In the genomic region with DNA sequence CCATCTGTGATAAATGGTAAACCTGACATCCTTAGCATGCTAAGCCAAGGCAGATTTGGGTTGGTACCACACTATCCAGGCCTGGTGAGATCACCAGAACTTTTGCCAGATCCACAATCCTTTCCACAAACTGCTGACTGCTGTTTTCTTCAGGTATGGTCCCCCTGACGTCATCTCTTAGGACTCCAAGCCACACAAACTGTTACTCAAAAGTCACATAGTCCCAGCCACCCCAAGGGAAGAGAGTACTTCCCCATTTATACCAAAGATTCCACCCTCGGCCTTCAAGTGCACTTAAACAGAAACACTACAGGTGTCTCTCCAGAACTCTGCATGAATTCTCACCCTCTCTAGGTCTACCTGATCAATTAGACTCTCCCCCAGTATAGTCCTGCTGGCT, we compare ENCODE assay signal across 15 cellular contexts. TPM values are rescaled to one million over a fixed set of nuclear protein-coding genes. Genes with fewer than 3 reads are reported as not detected.
DNase-seq lines count a peak whose midpoint lies in the region; ATAC-seq and TF ChIP-seq lines count a peak whose summit lies in the region.
"Had no signal": no experiment of that assay in that cellular context is flagged by ENCODE, and none has a peak within 500 bp of the region (broad histone marks: within the 10 kb centered on the region; RNA-seq: fewer than 3 reads in every experiment).

No MANE protein-coding gene starts in this region.

- ATAC-seq in GM21447 (IDR thresholded peaks at IDR 0.05; ENCODE audit: unreplicated experiment) (peak; percentile 44), left lobe of liver (peak; percentile 31)
- ATAC-seq: activated naive CD8-positive, alpha-beta T cell treated with anti-CD3 and anti-CD28 coated beads, Interleukin-2, amount 50 U/mL, for 24 hours; WTC11 had no signal

- no peaks in the 10 kb centered on the region for H3K27me3 ChIP-seq in esophagus muscularis mucosa
- H3K27me3 ChIP-seq: heart right ventricle, MG63 had no signal

- H3K36me3 ChIP-seq in esophagus muscularis mucosa: no peaks in the 10 kb centered on the region
- H3K36me3 ChIP-seq: heart right ventricle, MG63 had no signal

- in situ Hi-C loops in GM13976 (cut with MboI; ENCODE audit: low sequenced_read_pairs, unreplicated experiment): no loop called here
- in situ Hi-C loops in KBM-7 (cut with MboI; ENCODE audit: low pct_unique_long_range_greater_than_20kb, low sequenced_read_pairs): no loop called here

- H3K4me3 ChIP-seq in esophagus muscularis mucosa: no peak overlapping the region
- H3K4me3 ChIP-seq: heart right ventricle, MG63, smooth muscle cell had no signal

- TF ChIP-seq POLR2A in esophagus muscularis mucosa (IDR thresholded peaks at IDR 0.05; ENCODE audit: low read depth): no peak

- no peaks in the 10 kb centered on the region for H3K9me3 ChIP-seq in esophagus muscularis mucosa
- H3K9me3 ChIP-seq: heart right ventricle, MG63 had no signal

- intact Hi-C loops in esophagus muscularis mucosa (cut with DNase I): no loop called here

- H3K27ac ChIP-seq in esophagus muscularis mucosa (replicated peaks in 1 of 4): no peak overlapping the region
- H3K27ac ChIP-seq: heart right ventricle had no signal

- DNase-seq in GM13976 (ENCODE audit: low spot score): peak; percentile 38
- peak; percentile 51 for DNase-seq in KBM-7
- no peak for DNase-seq in left lobe of liver (ENCODE audit: low spot score)
- no peak for DNase-seq in stimulated activated CD4-positive, alpha-beta T cell treated with anti-CD3 and anti-CD28 coated beads, Interleukin-2, amount 100 ng/mL, for 24 hours
- no peak for DNase-seq in esophagus muscularis mucosa (ENCODE audit: extremely low spot score)
- no peak for DNase-seq in activated effector memory CD4-positive, alpha-beta T cell treated with Interleukin-2 at 50 U/mL for 16 hours
- no peak for DNase-seq in GM10266 (ENCODE audit: extremely low spot score)
- DNase-seq: activated naive CD8-positive, alpha-beta T cell treated with anti-CD3 and anti-CD28 coated beads, Interleukin-2, amount 50 U/mL, for 24 hours; DND-41; effector CD4-positive, alpha-beta T cell; heart right ventricle; MG63 had no signal

- 80% methylated on average over 2 of the region's 2 CpGs for WGBS in esophagus muscularis mucosa

- no peak for TF ChIP-seq EP300 in esophagus muscularis mucosa (IDR thresholded peaks at IDR 0.05)

- peaks cover 3 to 21% (median 16%) of the 10 kb centered on the region in 4 donors for H3K4me1 ChIP-seq in esophagus muscularis mucosa

- TF ChIP-seq CTCF in GM13976 (IDR thresholded peaks at IDR 0.05; ENCODE audit: borderline replicate concordance, control extremely low read depth, extremely low read depth, insufficient read depth, missing control alignments) (no peak), esophagus muscularis mucosa (IDR thresholded peaks at IDR 0.05) (no peak), GM10266 (IDR thresholded peaks at IDR 0.05; ENCODE audit: control insufficient read depth, insufficient read depth, low read depth, missing control alignments) (no peak)

RNA-seq across cellular contexts. Expression of a gene that starts 34.7 kb away (rescaled TPM):
- total RNA-seq in left lobe of liver (96.4 TPM), esophagus muscularis mucosa (10 to 100 TPM in 3 of 4 donors, 1 to 10 TPM in 1; 8.6 to 17.4 (median 14.4) TPM)

Comparison
In these comparisons a context has a peak if more than half of its experiments do, and no peak if none do; other contexts are left out.
1. DNase-seq: peak in GM13976 (single experiment) and KBM-7 (single experiment); none in left lobe of liver (single experiment), stimulated activated CD4-positive, alpha-beta T cell treated with anti-CD3 and anti-CD28 coated beads, Interleukin-2, amount 100 ng/mL, for 24 hours (0 of 2), esophagus muscularis mucosa (single experiment), activated effector memory CD4-positive, alpha-beta T cell treated with Interleukin-2 at 50 U/mL for 16 hours (single experiment) and GM10266 (single experiment).